In genomic region chr22:41449321-41449720, GRCh38 we compare ENCODE assay signal across 10 cellular contexts. TPM values are rescaled to one million over a fixed set of nuclear protein-coding genes. Genes with fewer than 3 reads are reported as not detected.
A peak's percentile ranks its signal among the peaks of the same experiment; 100 is the strongest.
DNase-seq lines count a peak whose midpoint lies in the region; ATAC-seq and TF ChIP-seq lines count a peak whose summit lies in the region.
"Had no signal": no experiment of that assay in that cellular context is flagged by ENCODE, and none has a peak within 500 bp of the region (broad histone marks: within the 10 kb centered on the region; RNA-seq: fewer than 3 reads in every experiment).

No MANE protein-coding gene starts in this region.

- CTCF ChIA-PET in activated CD8-positive, alpha-beta T cell treated with anti-CD3 and anti-CD28 coated beads for 36 hours (lab: Charles Lee) = interaction anchor here (0.8 to 1.6 kb wide), 3 partner anchors 18 to 77 kb away, joined by 3 to 7 read pairs (median 3); partner anchors contain the start of gene PHF5A
- CTCF ChIA-PET in activated CD8-positive, alpha-beta T cell treated with anti-CD3 and anti-CD28 coated beads, Interleukin-2, amount 10 ng/mL, durations not matched to agents 7 days and 5 days (lab: Charles Lee) = interaction anchor here (1.6 to 2.4 kb wide), 4 partner anchors 13 to 77 kb away, joined by 5 to 10 read pairs (median 6); partner anchors contain the start of genes ACO2 and PHF5A

- no peaks in the 10 kb centered on the region for H3K9me3 Mint-ChIP-seq in activated CD8-positive, alpha-beta T cell treated with anti-CD3 and anti-CD28 coated beads for 36 hours
- no peaks in the 10 kb centered on the region for H3K9me3 Mint-ChIP-seq in activated CD8-positive, alpha-beta T cell treated with anti-CD3 and anti-CD28 coated beads, Interleukin-2, amount 10 ng/mL, durations not matched to agents 7 days and 5 days (ENCODE audit: insufficient read depth)

- peaks cover 7% of the 10 kb centered on the region for H3K36me3 Mint-ChIP-seq in activated CD8-positive, alpha-beta T cell treated with anti-CD3 and anti-CD28 coated beads for 36 hours (ENCODE audit: low read depth)
- H3K36me3 Mint-ChIP-seq in activated CD8-positive, alpha-beta T cell treated with anti-CD3 and anti-CD28 coated beads, Interleukin-2, amount 10 ng/mL, durations not matched to agents 7 days and 5 days (ENCODE audit: low read depth) = peaks cover 7% of the 10 kb centered on the region
- H3K36me3 Mint-ChIP-seq in T-helper 17 cell (ENCODE audit: low read depth) = peaks cover 2% of the 10 kb centered on the region

- POLR2A ChIA-PET in activated CD8-positive, alpha-beta T cell treated with anti-CD3 and anti-CD28 coated beads for 36 hours (lab: Charles Lee) = interaction anchor here (0.5 to 14.3 kb wide), 6 partner anchors 9 to 1165 kb away, joined by 3 to 238 read pairs (median 6); partner anchors contain the start of genes ACO2, DESI1, PHF5A and POLDIP3
- POLR2A ChIA-PET in activated CD8-positive, alpha-beta T cell treated with anti-CD3 and anti-CD28 coated beads, Interleukin-2, amount 10 ng/mL, durations not matched to agents 7 days and 5 days (lab: Charles Lee) = interaction anchor here (1.2 to 9.6 kb wide), 5 partner anchors 14 to 497 kb away, joined by 3 to 218 read pairs (median 5); partner anchors contain the start of genes ACO2, PHF5A, PMM1 and TEF

- H3K4me1 Mint-ChIP-seq in activated CD8-positive, alpha-beta T cell treated with anti-CD3 and anti-CD28 coated beads for 36 hours (ENCODE audit: low read depth) = peaks cover 9% of the 10 kb centered on the region
- peaks cover 6% of the 10 kb centered on the region for H3K4me1 Mint-ChIP-seq in activated CD8-positive, alpha-beta T cell treated with anti-CD3 and anti-CD28 coated beads, Interleukin-2, amount 10 ng/mL, durations not matched to agents 7 days and 5 days (ENCODE audit: low read depth)
- peaks cover 30% of the 10 kb centered on the region for H3K4me1 Mint-ChIP-seq in T-helper 17 cell

- no peak for TF ChIP-seq CTCF in activated CD8-positive, alpha-beta T cell treated with anti-CD3 and anti-CD28 coated beads for 36 hours (IDR thresholded peaks at IDR 0.05)

- H3K9ac ChIP-seq in iPS-20b (ENCODE audit: low read depth, low read length) (peak overlapping the region; percentile 99; the same call in 1 of the 2 replicates), subcutaneous abdominal adipose tissue (ENCODE audit: low read length in 5 of 5) (no peak overlapping the region)

- no peaks in the 10 kb centered on the region for H3K27me3 Mint-ChIP-seq in activated CD8-positive, alpha-beta T cell treated with anti-CD3 and anti-CD28 coated beads for 36 hours
- H3K27me3 Mint-ChIP-seq in activated CD8-positive, alpha-beta T cell treated with anti-CD3 and anti-CD28 coated beads, Interleukin-2, amount 10 ng/mL, durations not matched to agents 7 days and 5 days (ENCODE audit: low read depth) = no peaks in the 10 kb centered on the region
- no peaks in the 10 kb centered on the region for H3K27me3 Mint-ChIP-seq in T-helper 17 cell

- H3K27ac Mint-ChIP-seq in activated CD8-positive, alpha-beta T cell treated with anti-CD3 and anti-CD28 coated beads for 36 hours = peak overlapping the region; percentile 99
- no peak overlapping the region for H3K27ac Mint-ChIP-seq in activated CD8-positive, alpha-beta T cell treated with anti-CD3 and anti-CD28 coated beads, Interleukin-2, amount 10 ng/mL, durations not matched to agents 7 days and 5 days
- H3K27ac Mint-ChIP-seq in T-helper 17 cell = peak overlapping the region; percentile 93

- no peak for ATAC-seq in activated CD8-positive, alpha-beta T cell treated with anti-CD3 and anti-CD28 coated beads for 36 hours
- no peak for ATAC-seq in activated CD8-positive, alpha-beta T cell treated with anti-CD3 and anti-CD28 coated beads, Interleukin-2, amount 10 ng/mL, durations not matched to agents 7 days and 5 days
- no peak for ATAC-seq in T-helper 17 cell
- no peak for ATAC-seq in GM21360 (IDR thresholded peaks at IDR 0.05; ENCODE audit: unreplicated experiment)
- ATAC-seq in right cardiac atrium = no peak

- H3K36me3 ChIP-seq in iPS-20b (ENCODE audit: insufficient read depth, low read depth, low read length) (no peaks in the 10 kb centered on the region; the same call in 1 of the 2 replicates), subcutaneous abdominal adipose tissue (ENCODE audit: control insufficient read depth in 5 of 5, insufficient read depth in 5 of 5, low read length in 5 of 5) (no peaks in the 10 kb centered on the region)

- H3K4me1 ChIP-seq in iPS-20b (ENCODE audit: insufficient read depth, low read length) = peaks cover 7% of the 10 kb centered on the region; the same call in 1 of the 2 replicates
- H3K4me1 ChIP-seq in subcutaneous abdominal adipose tissue (ENCODE audit: control insufficient read depth in 5 of 5, insufficient read depth in 5 of 5, low read length in 5 of 5) = peaks cover 10 to 44% (median 36%) of the 10 kb centered on the region in 5 donors
- no peaks in the 10 kb centered on the region for H3K4me1 ChIP-seq in right cardiac atrium (ENCODE audit: control insufficient read depth, insufficient read depth, low read length)

- 62% methylated on average over 8 of the region's 8 CpGs for whole genome bisulfite sequencing in right cardiac atrium

- no peak for DNase-seq in activated CD8-positive, alpha-beta T cell treated with anti-CD3 and anti-CD28 coated beads for 36 hours
- no peak for DNase-seq in activated CD8-positive, alpha-beta T cell treated with anti-CD3 and anti-CD28 coated beads, Interleukin-2, amount 10 ng/mL, durations not matched to agents 7 days and 5 days
- DNase-seq in T-helper 17 cell (no peak), right cardiac atrium (no peak), NCI-H2107 (lab: John Stamatoyannopoulos, UW) (no peak)
- DNase-seq: islet precursor cell, KG1 had no signal

- no peak overlapping the region for H3K4me3 Mint-ChIP-seq in activated CD8-positive, alpha-beta T cell treated with anti-CD3 and anti-CD28 coated beads for 36 hours
- H3K4me3 Mint-ChIP-seq in activated CD8-positive, alpha-beta T cell treated with anti-CD3 and anti-CD28 coated beads, Interleukin-2, amount 10 ng/mL, durations not matched to agents 7 days and 5 days = no peak overlapping the region
- peak overlapping the region; percentile 15 for H3K4me3 Mint-ChIP-seq in T-helper 17 cell

- no peaks in the 10 kb centered on the region for H3K27me3 ChIP-seq in iPS-20b (ENCODE audit: insufficient read depth, low read length)
- H3K27me3 ChIP-seq in subcutaneous abdominal adipose tissue (ENCODE audit: control insufficient read depth in 5 of 5, insufficient read depth in 4 of 5, low read length in 5 of 5) = no peaks in the 10 kb centered on the region
- no peaks in the 10 kb centered on the region for H3K27me3 ChIP-seq in right cardiac atrium (ENCODE audit: control insufficient read depth, insufficient read depth)

- intact Hi-C loops in activated CD8-positive, alpha-beta T cell treated with anti-CD3 and anti-CD28 coated beads for 36 hours (cut with micrococcal nuclease) = no loop called here
- intact Hi-C loops in right cardiac atrium (cut with DNase I) = no loop called here

- H3K9me3 ChIP-seq in T-helper 17 cell (ENCODE audit: control insufficient read depth, low read length, poor library complexity, severe bottlenecking) = no peaks in the 10 kb centered on the region
- H3K9me3 ChIP-seq in iPS-20b (ENCODE audit: insufficient read depth, low read depth, low read length) = no peaks in the 10 kb centered on the region
- no peaks in the 10 kb centered on the region for H3K9me3 ChIP-seq in subcutaneous abdominal adipose tissue (ENCODE audit: control insufficient read depth in 5 of 5, low read length in 5 of 5)
- H3K9me3 ChIP-seq in right cardiac atrium (ENCODE audit: control insufficient read depth, low read length) = no peaks in the 10 kb centered on the region

- H3K27ac ChIP-seq in iPS-20b (ENCODE audit: low read length) = no peak overlapping the region
- H3K27ac ChIP-seq in subcutaneous abdominal adipose tissue (ENCODE audit: low read depth, low read length) = peak overlapping the region; percentile 99
- no peak overlapping the region for H3K27ac ChIP-seq in right cardiac atrium (ENCODE audit: low read length)

- H3K4me3 ChIP-seq in iPS-20b (ENCODE audit: low read length) = peak overlapping the region; percentile 74
- peak overlapping the region in 1 of 5 donors; percentile 97 for H3K4me3 ChIP-seq in subcutaneous abdominal adipose tissue (ENCODE audit: low read depth in 1 of 5, low read length in 5 of 5)
- H3K4me3 ChIP-seq in right cardiac atrium (ENCODE audit: low read length) = no peak overlapping the region

RNA-seq across cellular contexts. Expression of gene TOB2, which starts 2.7 kb away (rescaled TPM):
- 10 to 100 TPM; 27.0 to 28.5 TPM for total RNA-seq in activated CD8-positive, alpha-beta T cell treated with anti-CD3 and anti-CD28 coated beads for 36 hours
- 10 to 100 TPM; 33.2 to 33.6 TPM for total RNA-seq in activated CD8-positive, alpha-beta T cell treated with anti-CD3 and anti-CD28 coated beads, Interleukin-2, amount 10 ng/mL, durations not matched to agents 7 days and 5 days
- total RNA-seq in T-helper 17 cell (10 to 100 TPM; 30.8 to 44.0 TPM), right cardiac atrium (10 to 100 TPM; 52.3 to 72.7 (median 69.4) TPM)
- polyA plus RNA-seq in right cardiac atrium = 39.4 TPM

RNA-seq across cellular contexts. Expression of gene PHF5A, which starts 19.2 kb away (rescaled TPM):
- total RNA-seq in activated CD8-positive, alpha-beta T cell treated with anti-CD3 and anti-CD28 coated beads for 36 hours = 10 to 100 TPM; 65.2 to 70.4 TPM
- total RNA-seq in activated CD8-positive, alpha-beta T cell treated with anti-CD3 and anti-CD28 coated beads, Interleukin-2, amount 10 ng/mL, durations not matched to agents 7 days and 5 days = 10 to 100 TPM; 58.8 to 62.1 TPM
- 10 to 100 TPM; 31.7 to 39.6 TPM for total RNA-seq in T-helper 17 cell
- total RNA-seq in right cardiac atrium = 10 to 100 TPM; 22.4 to 26.0 (median 25.0) TPM
- 34.6 TPM for polyA plus RNA-seq in right cardiac atrium

RNA-seq across cellular contexts. Expression of gene ACO2, which starts 19.6 kb away (rescaled TPM):
- total RNA-seq in activated CD8-positive, alpha-beta T cell treated with anti-CD3 and anti-CD28 coated beads for 36 hours = 10 to 100 TPM; 96.5 to 97.7 TPM
- total RNA-seq in activated CD8-positive, alpha-beta T cell treated with anti-CD3 and anti-CD28 coated beads, Interleukin-2, amount 10 ng/mL, durations not matched to agents 7 days and 5 days = 10 to 100 TPM; 91.8 to 97.1 TPM
- total RNA-seq in T-helper 17 cell (10 to 100 TPM; 77.2 to 81.9 TPM), right cardiac atrium (100 to 1,000 TPM; 532 to 611 (median 544) TPM)
- polyA plus RNA-seq in right cardiac atrium = 471 TPM

Comparison
In these comparisons a context has a peak if more than half of its experiments do, and no peak if none do; other contexts are left out.
1. RNA of gene ACO2, which starts 19.6 kb away (total RNA-seq): 532 to 611 TPM in right cardiac atrium; 96.5 to 97.7 TPM in activated CD8-positive, alpha-beta T cell treated with anti-CD3 and anti-CD28 coated beads for 36 hours, 91.8 to 97.1 TPM in activated CD8-positive, alpha-beta T cell treated with anti-CD3 and anti-CD28 coated beads, Interleukin-2, amount 10 ng/mL, durations not matched to agents 7 days and 5 days and 77.2 to 81.9 TPM in T-helper 17 cell; every median in the first group is over 4 times any median in the second.